Comparison of ENCODE assay signal across 12 cellular contexts in the genomic region with DNA sequence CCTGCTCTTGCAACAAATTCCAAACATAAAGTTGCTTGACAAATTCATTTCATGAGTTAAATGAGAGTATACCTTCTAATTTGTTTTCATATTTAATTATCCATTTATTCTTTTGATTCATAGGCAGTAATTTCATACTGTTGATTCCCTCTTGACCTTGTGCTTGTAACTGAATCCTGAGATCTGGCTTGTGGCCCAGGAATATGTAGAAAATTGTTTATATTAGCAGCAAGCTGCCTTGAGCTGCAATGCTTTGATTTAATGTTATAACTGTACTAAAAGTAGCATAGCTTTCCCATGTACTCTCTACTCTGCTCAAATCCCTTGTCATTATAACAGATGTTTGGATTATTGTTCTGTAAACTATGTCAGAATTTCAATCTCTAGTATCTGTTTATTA.
DNase-seq lines count a peak whose midpoint lies in the region; ATAC-seq lines count a peak whose summit lies in the region.
"Had no signal": no experiment of that assay in that cellular context is flagged by ENCODE, and none has a peak within 500 bp of the region (broad histone marks: within the 10 kb centered on the region; RNA-seq: fewer than 3 reads in every experiment).

No MANE protein-coding gene starts in this region.

- H3K27ac ChIP-seq in SK-N-MC, result peak overlapping the region; percentile 37; the same call in 1 of the 2 replicates

- no peaks in the 10 kb centered on the region for H3K4me1 Mint-ChIP-seq in activated T-cell treated with anti-CD3 and anti-CD28 coated beads, Interleukin-2, amount 50 U/mL, for 72 hours (ENCODE audit: low read depth)
- H3K4me1 Mint-ChIP-seq: activated CD4-positive, alpha-beta T cell treated with anti-CD3 and anti-CD28 coated beads for 36 hours; T-cell had no signal

- H3K4me3 ChIP-seq in SK-N-MC, result 0 out of 2 replicates have a peak overlapping the region, but pooled peaks have one; percentile 30
- H3K4me3 ChIP-seq: mucosa of descending colon had no signal

- no peak for ATAC-seq in HG02678 (IDR thresholded peaks at IDR 0.05; ENCODE audit: unreplicated experiment)
- ATAC-seq in activated T-cell treated with anti-CD3 and anti-CD28 coated beads, Interleukin-2, amount 50 U/mL, for 72 hours (replicated peaks in 1 of 2), result no peak
- ATAC-seq: activated CD4-positive, alpha-beta T cell treated with anti-CD3 and anti-CD28 coated beads for 36 hours; HCT116; mucosa of descending colon; T-cell had no signal

- no peak overlapping the region for H3K4me3 Mint-ChIP-seq in activated T-cell treated with anti-CD3 and anti-CD28 coated beads, Interleukin-2, amount 50 U/mL, for 72 hours
- H3K4me3 Mint-ChIP-seq: activated CD4-positive, alpha-beta T cell treated with anti-CD3 and anti-CD28 coated beads for 36 hours; T-cell had no signal

- peaks cover 4 to 5% of the 10 kb centered on the region in 2 donors for H3K9me3 Mint-ChIP-seq in activated T-cell treated with anti-CD3 and anti-CD28 coated beads, Interleukin-2, amount 50 U/mL, for 72 hours

- no peaks in the 10 kb centered on the region for H3K36me3 Mint-ChIP-seq in activated T-cell treated with anti-CD3 and anti-CD28 coated beads, Interleukin-2, amount 50 U/mL, for 72 hours (ENCODE audit: insufficient read depth in 2 of 2)
- H3K36me3 Mint-ChIP-seq: T-cell had no signal

- no peaks in the 10 kb centered on the region for H3K36me3 ChIP-seq in SK-N-MC (ENCODE audit: insufficient read depth, low read length)

- DNase-seq in GM04504 (ENCODE audit: low read depth) (peak; percentile 20), NCI-H2029 treated with DMSO at 0.1 percent for 48 hours (lab: John Stamatoyannopoulos, UW) (peak; percentile 69), SK-N-MC (ENCODE audit: low read depth, low spot score) (no peak), myocyte (ENCODE audit: low read depth) (peak; percentile 43), kidney tubule cell (ENCODE audit: low spot score) (no peak)
- no peak for DNase-seq in activated T-cell treated with anti-CD3 and anti-CD28 coated beads, Interleukin-2, amount 50 U/mL, for 72 hours
- DNase-seq: activated CD4-positive, alpha-beta T cell treated with anti-CD3 and anti-CD28 coated beads for 36 hours; mucosa of descending colon; retina; T-cell had no signal

- no peak overlapping the region for H3K27ac Mint-ChIP-seq in activated T-cell treated with anti-CD3 and anti-CD28 coated beads, Interleukin-2, amount 50 U/mL, for 72 hours
- H3K27ac Mint-ChIP-seq: activated CD4-positive, alpha-beta T cell treated with anti-CD3 and anti-CD28 coated beads for 36 hours; T-cell had no signal

- 0 out of 2 replicates have a peak, but pooled peaks cover 4% of the 10 kb centered on the region for H3K9me3 ChIP-seq in SK-N-MC (ENCODE audit: low read depth, low read length)

- no peak overlapping the region for H3K9ac ChIP-seq in SK-N-MC (ENCODE audit: insufficient read length)

- no peaks in the 10 kb centered on the region for H3K27me3 Mint-ChIP-seq in activated T-cell treated with anti-CD3 and anti-CD28 coated beads, Interleukin-2, amount 50 U/mL, for 72 hours (ENCODE audit: low read depth)
- H3K27me3 Mint-ChIP-seq: activated CD4-positive, alpha-beta T cell treated with anti-CD3 and anti-CD28 coated beads for 36 hours; T-cell had no signal

Comparison
In these comparisons a context has a peak if more than half of its experiments do, and no peak if none do; other contexts are left out.
1. DNase-seq: peak in GM04504 (single experiment), NCI-H2029 treated with DMSO at 0.1 percent for 48 hours (single experiment) and myocyte (single experiment); none in SK-N-MC (single experiment), activated T-cell treated with anti-CD3 and anti-CD28 coated beads, Interleukin-2, amount 50 U/mL, for 72 hours (0 of 2) and kidney tubule cell (single experiment).